ENCODE assay signal across 22 cellular contexts in the genomic region with DNA sequence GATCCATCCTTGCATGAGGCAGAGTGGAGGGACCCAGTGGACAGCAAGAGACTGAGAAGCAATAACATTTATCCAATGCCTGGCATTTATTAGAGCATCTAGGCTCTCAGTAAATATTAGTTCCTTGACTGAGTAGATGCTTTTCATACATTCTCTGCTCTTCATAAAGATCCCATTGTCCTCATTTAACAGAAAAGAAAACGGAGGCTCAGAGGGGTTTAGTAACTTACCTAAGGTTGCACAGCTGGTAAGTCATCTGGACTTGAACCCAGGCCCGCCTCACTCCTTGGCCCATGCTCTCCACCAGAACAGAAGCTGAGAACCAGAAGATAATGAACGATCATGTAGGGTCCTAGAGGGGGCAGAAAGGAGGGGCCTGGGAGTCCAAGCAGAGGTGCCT. TPM values are rescaled to one million over a fixed set of nuclear protein-coding genes. Genes with fewer than 3 reads are reported as not detected.
DNase-seq lines count a peak whose midpoint lies in the region; ATAC-seq and TF ChIP-seq lines count a peak whose summit lies in the region.
"Had no signal": no experiment of that assay in that cellular context is flagged by ENCODE, and none has a peak within 500 bp of the region (broad histone marks: within the 10 kb centered on the region; RNA-seq: fewer than 3 reads in every experiment).

No MANE protein-coding gene starts in this region.

- ATAC-seq in stimulated activated effector memory CD8-positive, alpha-beta T cell treated with anti-CD3 and anti-CD28 coated beads, Interleukin-12 subunit alpha, Interleukin-12 subunit beta, amount 100 ng/mL, for 72 hours, result no peak
- ATAC-seq in HG03175 (IDR thresholded peaks at IDR 0.05; ENCODE audit: unreplicated experiment) (no peak), lower lobe of right lung (no peak)

- peaks cover 68% of the 10 kb centered on the region for H3K36me3 ChIP-seq in lower lobe of right lung

- no peaks in the 10 kb centered on the region for H3K9me3 ChIP-seq in lower lobe of right lung

- H3K9me3 Mint-ChIP-seq in activated T-cell treated with anti-CD3 and anti-CD28 coated beads, Interleukin-2, amount 50 U/mL, for 24 hours, result no peaks in the 10 kb centered on the region
- H3K9me3 Mint-ChIP-seq in IgD-negative memory B cell (no peaks in the 10 kb centered on the region), glutamatergic neuron (ENCODE audit: unreplicated experiment) (peaks cover 3% of the 10 kb centered on the region)
- peaks cover 6% of the 10 kb centered on the region for H3K9me3 Mint-ChIP-seq in stimulated activated effector memory CD8-positive, alpha-beta T cell treated with anti-CD3 and anti-CD28 coated beads, Interleukin-12 subunit alpha, Interleukin-12 subunit beta, amount 100 ng/mL, for 72 hours
- H3K9me3 Mint-ChIP-seq: HFFc6 had no signal

- H3K27me3 Mint-ChIP-seq in activated T-cell treated with anti-CD3 and anti-CD28 coated beads, Interleukin-2, amount 50 U/mL, for 24 hours, result no peaks in the 10 kb centered on the region
- H3K27me3 Mint-ChIP-seq in IgD-negative memory B cell (no peaks in the 10 kb centered on the region), glutamatergic neuron (ENCODE audit: unreplicated experiment) (no peaks in the 10 kb centered on the region)

- H3K4me3 ChIP-seq in lower lobe of right lung, result no peak overlapping the region

- H3K27ac Mint-ChIP-seq in activated T-cell treated with anti-CD3 and anti-CD28 coated beads, Interleukin-2, amount 50 U/mL, for 24 hours, result no peak overlapping the region
- H3K27ac Mint-ChIP-seq in IgD-negative memory B cell (peak overlapping the region in 2 of 3 donors; percentile 10 to 46), glutamatergic neuron (ENCODE audit: unreplicated experiment) (peak overlapping the region; percentile 0)
- peak overlapping the region; percentile 75 for H3K27ac Mint-ChIP-seq in stimulated activated effector memory CD8-positive, alpha-beta T cell treated with anti-CD3 and anti-CD28 coated beads, Interleukin-12 subunit alpha, Interleukin-12 subunit beta, amount 100 ng/mL, for 72 hours
- H3K27ac Mint-ChIP-seq: HFFc6 had no signal

- TF ChIP-seq CTCF in glutamatergic neuron (IDR thresholded peaks at IDR 0.05; ENCODE audit: partially characterized antibody, unreplicated experiment), result no peak
- TF ChIP-seq CTCF in lower lobe of right lung (IDR thresholded peaks at IDR 0.05), result no peak

- H3K36me3 Mint-ChIP-seq in activated T-cell treated with anti-CD3 and anti-CD28 coated beads, Interleukin-2, amount 50 U/mL, for 24 hours (ENCODE audit: low read depth), result peaks cover 93% of the 10 kb centered on the region
- peaks cover 5% of the 10 kb centered on the region for H3K36me3 Mint-ChIP-seq in IgD-negative memory B cell
- no peaks in the 10 kb centered on the region for H3K36me3 Mint-ChIP-seq in glutamatergic neuron (ENCODE audit: unreplicated experiment)
- H3K36me3 Mint-ChIP-seq in stimulated activated effector memory CD8-positive, alpha-beta T cell treated with anti-CD3 and anti-CD28 coated beads, Interleukin-12 subunit alpha, Interleukin-12 subunit beta, amount 100 ng/mL, for 72 hours, result peaks cover 45% of the 10 kb centered on the region

- H3K27me3 ChIP-seq in lower lobe of right lung (ENCODE audit: low read depth), result no peaks in the 10 kb centered on the region

- no peaks in the 10 kb centered on the region for H3K4me1 Mint-ChIP-seq in activated T-cell treated with anti-CD3 and anti-CD28 coated beads, Interleukin-2, amount 50 U/mL, for 24 hours (ENCODE audit: low read depth)
- H3K4me1 Mint-ChIP-seq in IgD-negative memory B cell (peaks cover 0 to 3% (median 1%) of the 10 kb centered on the region in 3 donors), glutamatergic neuron (ENCODE audit: low read depth, unreplicated experiment) (peaks cover 38% of the 10 kb centered on the region)
- no peaks in the 10 kb centered on the region for H3K4me1 Mint-ChIP-seq in stimulated activated effector memory CD8-positive, alpha-beta T cell treated with anti-CD3 and anti-CD28 coated beads, Interleukin-12 subunit alpha, Interleukin-12 subunit beta, amount 100 ng/mL, for 72 hours

- no peak overlapping the region for H3K4me3 Mint-ChIP-seq in activated T-cell treated with anti-CD3 and anti-CD28 coated beads, Interleukin-2, amount 50 U/mL, for 24 hours
- H3K4me3 Mint-ChIP-seq in IgD-negative memory B cell (no peak overlapping the region), glutamatergic neuron (ENCODE audit: unreplicated experiment) (no peak overlapping the region)
- no peak overlapping the region for H3K4me3 Mint-ChIP-seq in stimulated activated effector memory CD8-positive, alpha-beta T cell treated with anti-CD3 and anti-CD28 coated beads, Interleukin-12 subunit alpha, Interleukin-12 subunit beta, amount 100 ng/mL, for 72 hours
- H3K4me3 Mint-ChIP-seq: HFFc6 had no signal

- intact Hi-C loops in lower lobe of right lung (cut with DNase I), result no loop called here

- DNase-seq in activated T-cell treated with anti-CD3 and anti-CD28 coated beads, Interleukin-2, amount 50 U/mL, for 24 hours, result peak; percentile 9
- DNase-seq in activated T-cell treated with anti-CD3 and anti-CD28 coated beads for 4 hours (no peak), glutamatergic neuron (no peak), medulla oblongata (ENCODE audit: extremely low spot score) (no peak), lower lobe of right lung (no peak)
- no peak for DNase-seq in stimulated activated effector memory CD8-positive, alpha-beta T cell treated with anti-CD3 and anti-CD28 coated beads, Interleukin-12 subunit alpha, Interleukin-12 subunit beta, amount 100 ng/mL, for 72 hours (ENCODE audit: low spot score in 2 of 2)
- DNase-seq: AML-193; C1 segment of cervical spinal cord; COR-L47; DMS79 treated with DMSO at 0.1 percent for 48 hours; HFFc6; NCI-H1105; NCI-H146; NCI-H2029; NCI-H345; NCI-H524; NCI-H774; NK-92 treated with Interleukin-12 subunit alpha and Interleukin-12 subunit beta, amount 100 ng/mL, for 24 hours had no signal

- no peak overlapping the region for H3K27ac ChIP-seq in lower lobe of right lung
- H3K27ac ChIP-seq: 22Rv1, KMS-11 had no signal

- peaks cover 23% of the 10 kb centered on the region for H3K4me1 ChIP-seq in lower lobe of right lung

RNA-seq across cellular contexts. Expression of gene SEC22A, which starts 52.2 kb away (rescaled TPM):
- polyA plus RNA-seq in IgD-negative memory B cell, result 10.9 TPM
- total RNA-seq in glutamatergic neuron (ENCODE audit: unreplicated experiment) (14.6 TPM), lower lobe of right lung (15.5 TPM)
